Comparison of ENCODE assay signal across 16 cellular contexts in the genomic region with DNA sequence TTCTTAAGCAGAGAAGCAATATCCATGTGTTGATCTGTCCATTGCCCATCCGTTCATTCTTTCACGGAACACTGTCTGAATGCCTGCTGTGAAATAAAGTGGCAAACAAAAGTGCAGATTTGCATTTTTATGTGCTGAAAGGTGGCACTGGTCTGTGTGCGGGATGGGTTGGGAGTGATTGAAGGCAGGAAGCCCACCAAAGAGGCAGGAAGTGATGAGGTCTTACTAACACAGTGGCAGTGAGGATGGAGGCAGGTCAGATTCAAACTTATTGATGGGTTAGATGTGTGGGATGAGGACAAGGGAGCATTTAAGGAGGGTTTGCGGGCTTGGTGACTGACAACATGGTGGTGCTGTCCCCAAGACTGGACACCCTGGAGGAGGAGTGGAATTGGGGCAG. TPM values are rescaled to one million over a fixed set of nuclear protein-coding genes. Genes with fewer than 3 reads are reported as not detected.
"Had no signal": no experiment of that assay in that cellular context is flagged by ENCODE, and none has a peak within 500 bp of the region (broad histone marks: within the 10 kb centered on the region; RNA-seq: fewer than 3 reads in every experiment).

No MANE protein-coding gene starts in this region.

- H3K4me2 ChIP-seq: hepatocyte had no signal

- FAIRE-seq: keratinocyte, small intestine had no signal

- H3K4me3 ChIP-seq: hepatocyte, left ventricle myocardium inferior, mucosa of descending colon, thoracic aorta had no signal

- H3K9me3 ChIP-seq: left ventricle myocardium inferior, mucosa of descending colon, thoracic aorta had no signal

- DNase-seq: activated CD4-positive, alpha-beta T cell treated with anti-CD3 and anti-CD28 coated beads, Interleukin-2, amount 50 U/mL, for 4 hours; activated CD4-positive, CD25-positive, alpha-beta regulatory T cell treated with anti-CD3 and anti-CD28 coated beads, Interleukin-2, amount 50 U/mL, for 72 hours; amniotic stem cell; dermis blood vessel endothelial cell; endodermal cell; left ventricle myocardium inferior; naive thymus-derived CD4-positive, alpha-beta T cell; right cardiac atrium; small intestine had no signal

- H3K36me3 ChIP-seq: left ventricle myocardium inferior, thoracic aorta had no signal

- H2AFZ ChIP-seq: hepatocyte had no signal

- H3K27me3 ChIP-seq: hepatocyte had no signal

- H3K27ac Mint-ChIP-seq: activated naive CD4-positive, alpha-beta T cell treated with anti-CD3 and anti-CD28 coated beads, Interleukin-2, amount 50 U/mL, for 24 hours; activated T-helper 2 cell treated with anti-CD3 and anti-CD28 coated beads, Interferon-gamma antibody, Interleukin-2, Interleukin-4, amounts not matched to agents 10 μg/mL and 5 μg/mL and 100 μg/mL, durations not matched to agents 14 hours and 24 hours and 36 hours; endodermal cell; stimulated activated naive CD8-positive, alpha-beta T cell treated with anti-CD3 and anti-CD28 coated beads, Interleukin-15, Interleukin-2, amounts not matched to agents 100 ng/mL and 50 ng/mL, for 24 hours had no signal

- H3K9me3 Mint-ChIP-seq: activated naive CD4-positive, alpha-beta T cell treated with anti-CD3 and anti-CD28 coated beads, Interleukin-2, amount 50 U/mL, for 24 hours; activated T-helper 2 cell treated with anti-CD3 and anti-CD28 coated beads, Interferon-gamma antibody, Interleukin-2, Interleukin-4, amounts not matched to agents 10 μg/mL and 5 μg/mL and 100 μg/mL, durations not matched to agents 14 hours and 24 hours and 36 hours; endodermal cell; naive thymus-derived CD4-positive, alpha-beta T cell; stimulated activated naive CD8-positive, alpha-beta T cell treated with anti-CD3 and anti-CD28 coated beads, Interleukin-15, Interleukin-2, amounts not matched to agents 100 ng/mL and 50 ng/mL, for 24 hours had no signal

- H3K4me1 Mint-ChIP-seq: activated naive CD4-positive, alpha-beta T cell treated with anti-CD3 and anti-CD28 coated beads, Interleukin-2, amount 50 U/mL, for 24 hours had no signal

- H3K36me3 Mint-ChIP-seq: activated naive CD4-positive, alpha-beta T cell treated with anti-CD3 and anti-CD28 coated beads, Interleukin-2, amount 50 U/mL, for 24 hours; naive thymus-derived CD4-positive, alpha-beta T cell had no signal

- H3K27me3 Mint-ChIP-seq: activated naive CD4-positive, alpha-beta T cell treated with anti-CD3 and anti-CD28 coated beads, Interleukin-2, amount 50 U/mL, for 24 hours; stimulated activated naive CD8-positive, alpha-beta T cell treated with anti-CD3 and anti-CD28 coated beads, Interleukin-15, Interleukin-2, amounts not matched to agents 100 ng/mL and 50 ng/mL, for 24 hours had no signal

- H3K4me3 Mint-ChIP-seq: activated naive CD4-positive, alpha-beta T cell treated with anti-CD3 and anti-CD28 coated beads, Interleukin-2, amount 50 U/mL, for 24 hours; endodermal cell; stimulated activated naive CD8-positive, alpha-beta T cell treated with anti-CD3 and anti-CD28 coated beads, Interleukin-15, Interleukin-2, amounts not matched to agents 100 ng/mL and 50 ng/mL, for 24 hours had no signal

- H3K27ac ChIP-seq: hepatocyte, left ventricle myocardium inferior had no signal

RNA-seq across cellular contexts. Expression of a gene that starts 8.3 kb away (rescaled TPM):
- polyA plus RNA-seq: naive thymus-derived CD4-positive, alpha-beta T cell had no signal
